ENCODE assay signal across 1 cellular context in the genomic region with DNA sequence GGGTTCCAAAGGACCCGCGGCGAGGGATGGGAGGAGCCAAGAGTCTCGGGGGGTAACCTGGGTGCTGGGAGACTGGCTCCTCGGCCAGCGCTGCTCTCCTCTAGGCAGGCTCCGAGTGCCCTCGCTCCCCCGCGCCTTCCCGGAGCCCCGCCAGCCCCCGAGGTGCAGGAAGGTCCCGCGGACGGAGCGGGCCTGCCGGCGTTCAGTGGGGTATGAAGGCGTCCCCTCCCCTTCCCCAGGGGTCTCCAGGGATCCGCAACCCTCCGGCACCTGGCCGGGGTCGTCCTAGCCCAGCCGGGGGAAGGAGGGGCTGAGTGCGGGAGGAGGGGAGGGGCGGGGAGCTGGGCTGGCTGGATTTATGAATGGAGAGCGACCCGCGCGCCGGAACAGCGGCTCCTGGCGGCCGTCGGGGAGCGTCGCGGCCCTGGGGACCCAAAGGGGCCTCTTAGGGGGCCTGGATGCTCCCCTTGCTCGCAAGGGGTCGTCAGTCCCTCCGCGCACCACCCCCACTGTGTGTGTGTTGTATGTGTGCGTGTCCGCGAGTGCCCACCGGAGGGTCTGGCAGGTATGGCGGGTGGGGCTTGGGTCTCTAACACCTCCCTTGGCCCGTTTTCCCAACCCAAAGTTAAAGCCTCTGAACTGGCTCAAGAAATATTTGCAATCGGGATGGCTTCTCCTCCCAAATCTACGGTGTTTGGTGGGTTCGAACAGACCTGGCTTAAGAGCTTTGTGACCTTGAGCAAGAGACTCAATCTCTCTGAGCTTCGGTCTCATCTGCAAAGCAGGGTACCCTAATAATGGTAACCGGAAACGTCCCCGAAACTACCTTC.
TF ChIP-seq lines count a peak whose summit lies in the region.

No MANE protein-coding gene starts in this region.

TF ChIP-seq in H1, 55 proteins besides CTCF, POLR2A, EP300 and RAD21:
- TF ChIP-seq YY1 (IDR thresholded peaks at IDR 0.05; ENCODE audit: low read depth, low read length) = 0 out of 2 replicates have a peak, but pooled peaks have one; percentile 38
- peak; percentile 94 for TF ChIP-seq KDM4A (IDR thresholded peaks at IDR 0.05; ENCODE audit: low read depth, low read length, severe bottlenecking)
- TF ChIP-seq, protein P1, sequence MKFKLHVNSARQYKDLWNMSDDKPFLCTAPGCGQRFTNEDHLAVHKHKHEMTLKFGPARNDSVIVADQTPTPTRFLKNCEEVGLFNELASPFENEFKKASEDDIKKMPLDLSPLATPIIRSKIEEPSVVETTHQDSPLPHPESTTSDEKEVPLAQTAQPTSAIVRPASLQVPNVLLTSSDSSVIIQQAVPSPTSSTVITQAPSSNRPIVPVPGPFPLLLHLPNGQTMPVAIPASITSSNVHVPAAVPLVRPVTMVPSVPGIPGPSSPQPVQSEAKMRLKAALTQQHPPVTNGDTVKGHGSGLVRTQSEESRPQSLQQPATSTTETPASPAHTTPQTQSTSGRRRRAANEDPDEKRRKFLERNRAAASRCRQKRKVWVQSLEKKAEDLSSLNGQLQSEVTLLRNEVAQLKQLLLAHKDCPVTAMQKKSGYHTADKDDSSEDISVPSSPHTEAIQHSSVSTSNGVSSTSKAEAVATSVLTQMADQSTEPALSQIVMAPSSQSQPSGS (IDR thresholded peaks at IDR 0.05; ENCODE audit: low read length) = no peak
- TF ChIP-seq PHF8 (conservative IDR thresholded peaks at IDR 0.05; ENCODE audit: low read depth, low read length) = no peak; the same call in 1 of the 2 replicates
- 0 out of 4 replicates have a peak, but pooled peaks of 1 of the 2 experiments have one; percentile 51 for TF ChIP-seq SIN3A (conservative IDR thresholded peaks at IDR 0.05 in 1 of 2, IDR thresholded peaks at IDR 0.05 in 1 of 2; ENCODE audit: low read depth in 1 of 2, low read length in 2 of 2)
- TF ChIP-seq KDM1A (IDR thresholded peaks at IDR 0.05; ENCODE audit: borderline replicate concordance, low read length) = no peak
